In genomic region chr1:95010158-95010557, GRCh38 we compare ENCODE assay signal across 23 cellular contexts.
A peak's percentile ranks its signal among the peaks of the same experiment; 100 is the strongest.
DNase-seq lines count a peak whose midpoint lies in the region; ATAC-seq, FAIRE-seq and TF ChIP-seq lines count a peak whose summit lies in the region.
"Had no signal": no experiment of that assay in that cellular context is flagged by ENCODE, and none has a peak within 500 bp of the region (broad histone marks: within the 10 kb centered on the region; RNA-seq: fewer than 3 reads in every experiment).

No MANE protein-coding gene starts in this region.

- ATAC-seq in IMR-90 (ENCODE audit: low read depth) (no peak), pancreas (no peak)
- ATAC-seq: A549 had no signal

- H3K14ac ChIP-seq in IMR-90 (replicated peaks; ENCODE audit: low read depth, low read length), result no peak overlapping the region

- TF ChIP-seq RAD21 in IMR-90 (IDR thresholded peaks at IDR 0.05; ENCODE audit: low read length), result no peak

- no peak overlapping the region for H3K4ac ChIP-seq in IMR-90 (ENCODE audit: low read depth, low read length)

- H4K5ac ChIP-seq in IMR-90 (ENCODE audit: low read depth, low read length), result no peak overlapping the region

- H2AFZ ChIP-seq in IMR-90 (replicated peaks; ENCODE audit: low read length, poor library complexity), result no peak overlapping the region

- H3K4me3 ChIP-seq in IMR-90 (ENCODE audit: insufficient read depth, low read depth, low read length) (no peak overlapping the region), foreskin fibroblast (ENCODE audit: low read depth in 1 of 2, low read length in 2 of 2) (no peak overlapping the region), pancreas (no peak overlapping the region)
- H3K4me3 ChIP-seq: A549, BLaER1 had no signal

- H3K36me3 ChIP-seq in IMR-90 (ENCODE audit: control insufficient read depth, insufficient read depth, low read length) (no peaks in the 10 kb centered on the region), pancreas (no peaks in the 10 kb centered on the region)
- H3K36me3 ChIP-seq: BE2C, BLaER1 had no signal

- H4K20me1 ChIP-seq in IMR-90 (ENCODE audit: insufficient read depth, low read length), result no peaks in the 10 kb centered on the region
- H4K20me1 ChIP-seq: BLaER1 had no signal

- CTCF ChIA-PET in IMR-90 (lab: Yijun Ruan, JAX), result interaction anchor here (0.7 kb wide), 1 partner anchor 11 kb away, joined by 3 read pairs; no protein-coding TSS in a partner anchor

- intact Hi-C loops in IMR-90 (cut with micrococcal nuclease), result loop anchor here (5.0 kb wide), 1 partner anchor 38 kb away; no protein-coding TSS in a partner anchor
- intact Hi-C loops in pancreas (cut with DNase I), result no loop called here

- H2AK5ac ChIP-seq in IMR-90 (ENCODE audit: low read depth, low read length), result no peak overlapping the region

- H3K4me2 ChIP-seq in IMR-90 (ENCODE audit: low read depth, low read length), result no peak overlapping the region
- H3K4me2 ChIP-seq: A549, BLaER1 had no signal

- no peaks in the 10 kb centered on the region for H3K27me3 ChIP-seq in IMR-90 (ENCODE audit: control insufficient read depth, insufficient read depth, low read length)
- H3K27me3 ChIP-seq in pancreas, result no peaks in the 10 kb centered on the region
- H3K27me3 ChIP-seq: BE2C, BLaER1 had no signal

- POLR2A ChIA-PET in IMR-90 (lab: Charles Lee; ENCODE audit: unreplicated experiment), result no interaction called here

- TF ChIP-seq CTCF in IMR-90 (conservative IDR thresholded peaks at IDR 0.05; ENCODE audit: low read depth, low read length) (no peak), foreskin fibroblast (IDR thresholded peaks at IDR 0.05; ENCODE audit: low read depth, low read length) (no peak), pancreas (IDR thresholded peaks at IDR 0.05) (no peak)

- in situ Hi-C loops in IMR-90 (cut with MboI; ENCODE audit: low sequenced_read_pairs), result no loop called here

- no peak overlapping the region for H4K91ac ChIP-seq in IMR-90 (ENCODE audit: insufficient read depth, low read depth, low read length)

- no peak overlapping the region for H2BK120ac ChIP-seq in IMR-90 (ENCODE audit: low read depth, low read length)

- peak; percentile 9 for FAIRE-seq in pancreas (lab: Jason Lieb, UNC)
- FAIRE-seq: A549, G401.6, GM12891, GM19239 had no signal

- H3K9ac ChIP-seq in IMR-90 (ENCODE audit: low read depth, low read length), result no peak overlapping the region
- H3K9ac ChIP-seq: BLaER1 had no signal

- no peak overlapping the region for H4K8ac ChIP-seq in IMR-90 (ENCODE audit: low read depth in 2 of 2, low read length in 2 of 2)

- H2BK15ac ChIP-seq in IMR-90 (ENCODE audit: low read depth, low read length), result no peak overlapping the region

- dilution Hi-C loops in IMR-90 (cut with HindIII; ENCODE audit: low sequenced_read_pairs, unreplicated experiment), result no loop called here

- no peak overlapping the region for H3K18ac ChIP-seq in IMR-90 (ENCODE audit: low read depth, low read length)

- H3K23ac ChIP-seq in IMR-90 (ENCODE audit: low read depth, low read length), result no peak overlapping the region

- H3K9me3 ChIP-seq in IMR-90 (ENCODE audit: control insufficient read depth, insufficient read depth, low read length) (no peaks in the 10 kb centered on the region), pancreas (no peaks in the 10 kb centered on the region)
- H3K9me3 ChIP-seq: A549, BE2C, BLaER1 had no signal

- no TSS peak for BruUV-seq in IMR-90 (replicated peaks; lab: Mats Ljungman, UMichigan)

- TF ChIP-seq POLR2A in IMR-90 (IDR thresholded peaks at IDR 0.05; ENCODE audit: low read depth, low read length), result no peak

- H3K27ac ChIP-seq in IMR-90 (ENCODE audit: insufficient read depth, low read length) (no peak overlapping the region), pancreas (no peak overlapping the region)
- H3K27ac ChIP-seq: 22Rv1, A549, BLaER1 had no signal

- no peak overlapping the region for H2AK9ac ChIP-seq in IMR-90 (replicated peaks; ENCODE audit: low read depth, low read length, poor library complexity)

- H3K9me1 ChIP-seq in IMR-90 (ENCODE audit: insufficient read depth, low read length), result no peaks in the 10 kb centered on the region

- H3K79me1 ChIP-seq in IMR-90 (ENCODE audit: low read depth in 1 of 2, low read length in 2 of 2), result no peaks in the 10 kb centered on the region

- no peak overlapping the region for H2BK5ac ChIP-seq in IMR-90 (ENCODE audit: low read depth, low read length, poor library complexity, severe bottlenecking)

- H3K4me1 ChIP-seq in IMR-90 (ENCODE audit: control insufficient read depth, insufficient read depth, low read length), result peaks cover 6% of the 10 kb centered on the region
- H3K4me1 ChIP-seq in pancreas, result peaks cover 8 to 25% (median 20%) of the 10 kb centered on the region in 3 donors
- H3K4me1 ChIP-seq: BE2C had no signal

- H3K56ac ChIP-seq in IMR-90 (ENCODE audit: extremely low read depth, insufficient read depth, low read length), result no peak overlapping the region; the same call in 1 of the 2 replicates

- DNase-seq in IMR-90 (peak; percentile 65), foreskin fibroblast (peak; percentile 45 to 64), pancreas (no peak), AG08395 (ENCODE audit: low spot score) (no peak), SIG-M5 treated with dmso at 0.1 percent for 504 hours (lab: John Stamatoyannopoulos, UW; ENCODE audit: unreplicated experiment) (no peak)
- DNase-seq in activated CD8-positive, alpha-beta memory T cell treated with anti-CD3 and anti-CD28 coated beads, Interleukin-2, amount 50 U/mL, for 48 hours, result no peak
- DNase-seq: BE2C; C1 segment of cervical spinal cord; CD4-positive, alpha-beta memory T cell; CD4-positive, CD25-positive, alpha-beta regulatory T cell; CD8-positive, alpha-beta memory T cell; COR-L47; DMS 273 treated with DMSO at 0.1 percent for 48 hours; DMS153; DMS53; DMS79 treated with DMSO at 0.1 percent for 48 hours; GF-D8 had no signal

- H2BK20ac ChIP-seq in IMR-90 (ENCODE audit: low read depth, low read length), result no peak overlapping the region

TF ChIP-seq in IMR-90, 13 proteins besides CTCF, POLR2A, EP300 and RAD21:
- TF ChIP-seq MXI1 (IDR thresholded peaks at IDR 0.05; ENCODE audit: borderline replicate concordance, low read depth, low read length), result no peak
- TF ChIP-seq CEBPB (IDR thresholded peaks at IDR 0.05; ENCODE audit: low read depth, low read length), result 0 out of 2 replicates have a peak, but pooled peaks have one; percentile 23

Comparison
In these comparisons a context has a peak if more than half of its experiments do, and no peak if none do; other contexts are left out.
1. DNase-seq: peak in IMR-90 (single experiment) and foreskin fibroblast (2 of 2); none in pancreas (0 of 6), activated CD8-positive, alpha-beta memory T cell treated with anti-CD3 and anti-CD28 coated beads, Interleukin-2, amount 50 U/mL, for 48 hours (single experiment), AG08395 (single experiment) and SIG-M5 treated with dmso at 0.1 percent for 504 hours (single experiment).